Comparison of ENCODE assay signal across 15 cellular contexts in the genomic region with DNA sequence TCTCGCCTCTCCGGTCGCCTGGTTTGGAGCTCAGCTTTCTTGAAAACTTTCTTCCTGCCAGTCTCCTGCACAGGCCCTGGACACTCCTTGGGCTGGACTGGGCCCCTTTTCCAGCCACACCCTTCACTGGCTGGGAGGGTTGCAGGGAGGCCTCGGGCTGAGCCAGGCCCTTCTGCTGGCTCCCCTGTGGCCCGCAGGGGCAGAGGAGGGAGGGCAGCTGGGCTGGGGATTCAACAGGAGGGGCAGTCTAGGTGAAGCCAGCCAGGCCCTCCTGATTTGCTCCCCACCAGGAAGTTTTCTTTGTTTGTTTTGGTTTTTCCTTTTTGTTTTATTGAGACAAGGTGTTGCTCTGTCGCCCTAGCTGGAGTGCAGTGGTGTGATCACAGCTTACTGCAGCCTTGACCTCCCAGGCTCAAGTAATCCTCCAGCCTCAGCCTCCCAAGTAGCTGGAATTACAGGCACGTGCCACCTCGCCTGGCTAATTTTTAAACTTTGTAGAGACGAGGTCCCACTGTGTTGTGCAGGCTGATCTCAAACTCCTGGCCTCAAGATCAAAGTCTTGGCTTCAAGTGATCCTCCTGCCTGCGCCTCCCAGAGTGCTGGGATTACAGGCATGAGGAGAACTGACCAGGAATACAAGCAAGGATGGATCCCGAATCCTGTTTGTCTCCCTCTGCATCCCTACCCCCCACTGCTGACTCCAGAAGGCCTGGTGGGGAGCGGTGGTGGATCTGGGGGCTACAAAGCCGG. TPM values are rescaled to one million over a fixed set of nuclear protein-coding genes. Genes with fewer than 3 reads are reported as not detected.
"Had no signal": no experiment of that assay in that cellular context is flagged by ENCODE, and none has a peak within 500 bp of the region (broad histone marks: within the 10 kb centered on the region; RNA-seq: fewer than 3 reads in every experiment).

No MANE protein-coding gene starts in this region.

- H3K4me1 ChIP-seq: esophagus muscularis mucosa, uterus had no signal

- H3K36me3 ChIP-seq: esophagus muscularis mucosa, uterus had no signal

- ATAC-seq: activated CD8-positive, alpha-beta T cell treated with anti-CD3 and anti-CD28 coated beads for 36 hours; activated T-cell treated with anti-CD3 and anti-CD28 coated beads, Interleukin-2, amount 50 U/mL, for 72 hours; stimulated activated naive CD8-positive, alpha-beta T cell treated with anti-CD3 and anti-CD28 coated beads, Interleukin-15, Interleukin-2, amounts not matched to agents 100 U/mL and 50 U/mL, for 24 hours had no signal

- H3K4me3 ChIP-seq: esophagus muscularis mucosa, uterus had no signal

- DNase-seq: activated CD4-positive, alpha-beta T cell treated with anti-CD3 and anti-CD28 coated beads for 4 hours; activated CD8-positive, alpha-beta memory T cell treated with anti-CD3 and anti-CD28 coated beads, Interleukin-2, amount 50 U/mL, for 4 hours; activated CD8-positive, alpha-beta T cell treated with anti-CD3 and anti-CD28 coated beads for 36 hours; activated naive CD8-positive, alpha-beta T cell treated with anti-CD3 and anti-CD28 coated beads, Interleukin-2, amount 10 ng/mL, durations not matched to agents 7 days and 5 days; activated T-cell treated with anti-CD3 and anti-CD28 coated beads, Interleukin-2, amount 50 U/mL, for 72 hours; aorta; stimulated activated CD4-positive, alpha-beta T cell treated with anti-CD3 and anti-CD28 coated beads, Interleukin-4, amount 100 ng/mL, for 1 hour; stimulated activated CD8-positive, alpha-beta memory T cell treated with anti-CD3 and anti-CD28 coated beads, Interleukin-4, amount 100 ng/mL, for 48 hours; stimulated activated naive CD8-positive, alpha-beta T cell treated with anti-CD3 and anti-CD28 coated beads, Interleukin-15, Interleukin-2, amounts not matched to agents 100 U/mL and 50 U/mL, for 24 hours; T1000; uterus had no signal

- H3K9me3 ChIP-seq: esophagus muscularis mucosa, uterus had no signal

- H3K27me3 ChIP-seq: uterus had no signal

- H3K27ac ChIP-seq: esophagus muscularis mucosa, uterus, VCaP had no signal

RNA-seq across cellular contexts. Expression of a gene that starts 23.5 kb away (rescaled TPM):
- total RNA-seq: activated CD8-positive, alpha-beta T cell treated with anti-CD3 and anti-CD28 coated beads for 36 hours; activated naive CD8-positive, alpha-beta T cell treated with anti-CD3 and anti-CD28 coated beads, Interleukin-2, amount 10 ng/mL, durations not matched to agents 7 days and 5 days; activated T-cell treated with anti-CD3 and anti-CD28 coated beads, Interleukin-2, amount 50 U/mL, for 72 hours; aorta; fibroblast of villous mesenchyme; osteocyte had no signal
- polyA plus RNA-seq: aorta had no signal
